Comparison of ENCODE assay signal across 27 cellular contexts in the genomic region with DNA sequence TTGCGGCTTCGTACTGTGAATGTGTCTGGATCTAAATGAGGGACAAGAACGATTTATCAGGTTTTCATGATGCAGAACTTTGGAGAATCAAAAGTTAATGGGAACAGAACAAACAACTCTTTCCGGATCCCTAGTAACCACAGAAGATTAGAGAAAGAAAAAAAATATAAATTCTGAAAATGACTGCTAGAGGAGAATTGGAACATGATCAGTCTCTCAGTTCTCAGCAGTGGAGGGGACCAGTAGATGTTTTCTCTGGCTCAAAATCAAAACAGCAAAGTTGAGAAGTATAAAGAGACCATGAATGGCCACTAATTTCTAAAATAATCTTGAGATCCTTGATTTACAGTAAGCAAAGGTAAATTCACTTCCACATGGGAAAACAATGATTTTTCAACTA.
"Had no signal": no experiment of that assay in that cellular context is flagged by ENCODE, and none has a peak within 500 bp of the region (broad histone marks: within the 10 kb centered on the region; RNA-seq: fewer than 3 reads in every experiment).

No MANE protein-coding gene starts in this region.

- FAIRE-seq: colon, endometrium, endothelial cell of umbilical vein had no signal

- DNase-seq: activated CD4-positive, alpha-beta memory T cell treated with anti-CD3 and anti-CD28 coated beads for 36 hours; activated CD4-positive, alpha-beta T cell treated with anti-CD3 and anti-CD28 coated beads for 36 hours; activated CD4-positive, alpha-beta T cell treated with anti-CD3 and anti-CD28 coated beads, Interleukin-2, amount 10 ng/mL, durations not matched to agents 24 days and 14 days; activated CD4-positive, CD25-positive, alpha-beta regulatory T cell; activated CD4-positive, CD25-positive, alpha-beta regulatory T cell treated with anti-CD3 and anti-CD28 coated beads, Interleukin-2, amount 50 U/mL, for 72 hours; activated CD8-positive, alpha-beta memory T cell treated with anti-CD3 and anti-CD28 coated beads, Interleukin-2, amount 10 ng/mL, durations not matched to agents 7 days and 5 days; activated CD8-positive, alpha-beta memory T cell treated with anti-CD3 and anti-CD28 coated beads, Interleukin-2, amount 50 U/mL, for 4 hours; activated CD8-positive, alpha-beta T cell treated with anti-CD3 and anti-CD28 coated beads, Interleukin-2, amount 10 ng/mL, durations not matched to agents 7 days and 5 days; activated effector memory CD4-positive, alpha-beta T cell treated with anti-CD3 and anti-CD28 coated beads, Interleukin-2, amount 50 U/mL, for 16 hours; activated naive CD4-positive, alpha-beta T cell treated with anti-CD3 and anti-CD28 coated beads for 36 hours; activated naive CD8-positive, alpha-beta T cell treated with anti-CD3 and anti-CD28 coated beads for 36 hours; activated naive CD8-positive, alpha-beta T cell treated with anti-CD3 and anti-CD28 coated beads, Interleukin-2, amount 50 U/mL, for 24 hours; activated T-cell treated with anti-CD3 and anti-CD28 coated beads, Interleukin-2, amount 50 U/mL, for 1 hour; activated T-cell treated with anti-CD3 and anti-CD28 coated beads, Interleukin-2, amount 50 U/mL, for 48 hours; body of pancreas; caudate nucleus; cortex of kidney; dermis blood vessel endothelial cell; effector CD4-positive, alpha-beta T cell; effector memory CD8-positive, alpha-beta T cell; esophagus squamous epithelium; foreskin melanocyte; T-helper 2 cell had no signal

- ATAC-seq: activated CD4-positive, alpha-beta T cell treated with anti-CD3 and anti-CD28 coated beads for 36 hours; activated CD8-positive, alpha-beta memory T cell treated with anti-CD3 and anti-CD28 coated beads, Interleukin-2, amount 10 ng/mL, durations not matched to agents 7 days and 5 days; activated CD8-positive, alpha-beta T cell treated with anti-CD3 and anti-CD28 coated beads, Interleukin-2, amount 10 ng/mL, durations not matched to agents 7 days and 5 days; activated naive CD8-positive, alpha-beta T cell treated with anti-CD3 and anti-CD28 coated beads, Interleukin-2, amount 50 U/mL, for 24 hours; body of pancreas; effector memory CD8-positive, alpha-beta T cell; gastroesophageal sphincter had no signal
